ENCODE assay signal across 10 cellular contexts in genomic region chr4:68451246-68452211, GRCh38. TPM values are rescaled to one million over a fixed set of nuclear protein-coding genes. Genes with fewer than 3 reads are reported as not detected.
DNase-seq lines count a peak whose midpoint lies in the region; ATAC-seq and TF ChIP-seq lines count a peak whose summit lies in the region.
"Had no signal": no experiment of that assay in that cellular context is flagged by ENCODE, and none has a peak within 500 bp of the region (broad histone marks: within the 10 kb centered on the region; RNA-seq: fewer than 3 reads in every experiment).

No MANE protein-coding gene starts in this region.

- H3K27me3 ChIP-seq in prostate gland (replicated peaks; ENCODE audit: insufficient read depth) (no peaks in the 10 kb centered on the region), upper lobe of right lung (no peaks in the 10 kb centered on the region)

- H3K36me3 ChIP-seq in prostate gland (no peaks in the 10 kb centered on the region), upper lobe of right lung (no peaks in the 10 kb centered on the region)

- no peak overlapping the region for H3K4me3 ChIP-seq in prostate gland
- H3K4me3 ChIP-seq in upper lobe of right lung, result no peak overlapping the region

- DNase-seq in ELR (ENCODE audit: low read depth), result peak; percentile 49
- no peak for DNase-seq in effector memory CD8-positive, alpha-beta T cell
- no peak for DNase-seq in cerebellar nuclear complex (lab: John Stamatoyannopoulos, UW)
- no peak for DNase-seq in prostate gland (ENCODE audit: low spot score)
- DNase-seq in upper lobe of right lung, result no peak
- DNase-seq in DMS 273 (lab: John Stamatoyannopoulos, UW; ENCODE audit: unreplicated experiment), result no peak
- DNase-seq: COR-L47 had no signal

- H3K27ac ChIP-seq in prostate gland (no peak overlapping the region), upper lobe of right lung (no peak overlapping the region)

- no peak overlapping the region for H3K4me3 Mint-ChIP-seq in effector memory CD8-positive, alpha-beta T cell
- H3K4me3 Mint-ChIP-seq: nephron had no signal

- H3K9me3 Mint-ChIP-seq in effector memory CD8-positive, alpha-beta T cell, result no peaks in the 10 kb centered on the region
- H3K9me3 Mint-ChIP-seq: nephron had no signal

- H3K9me3 ChIP-seq in prostate gland (no peaks in the 10 kb centered on the region), upper lobe of right lung (no peaks in the 10 kb centered on the region)

- no peaks in the 10 kb centered on the region for H3K36me3 Mint-ChIP-seq in effector memory CD8-positive, alpha-beta T cell (ENCODE audit: insufficient read depth)

- H3K27me3 Mint-ChIP-seq in effector memory CD8-positive, alpha-beta T cell, result peaks cover 0 to 5% of the 10 kb centered on the region in 2 donors

- TF ChIP-seq POLR2A in prostate gland (IDR thresholded peaks at IDR 0.05), result no peak

- H3K4me1 ChIP-seq in prostate gland (replicated peaks) (no peaks in the 10 kb centered on the region), upper lobe of right lung (no peaks in the 10 kb centered on the region)

- H3K4me1 Mint-ChIP-seq in effector memory CD8-positive, alpha-beta T cell (ENCODE audit: low read depth in 2 of 2), result peaks cover 0 to 4% of the 10 kb centered on the region in 2 donors
- H3K4me1 Mint-ChIP-seq: nephron had no signal

- intact Hi-C loops in prostate gland (cut with DNase I), result no loop called here
- intact Hi-C loops in upper lobe of right lung (cut with DNase I), result no loop called here

- no peak overlapping the region for H3K27ac Mint-ChIP-seq in effector memory CD8-positive, alpha-beta T cell
- H3K27ac Mint-ChIP-seq: nephron had no signal

- TF ChIP-seq CTCF in prostate gland (IDR thresholded peaks at IDR 0.05) (no peak), upper lobe of right lung (IDR thresholded peaks at IDR 0.05) (no peak)

- ATAC-seq in GM21447 (IDR thresholded peaks at IDR 0.05; ENCODE audit: unreplicated experiment) (peak; percentile 91), HG03432 (IDR thresholded peaks at IDR 0.05; ENCODE audit: unreplicated experiment) (peak; percentile 86), upper lobe of right lung (no peak)
- ATAC-seq in effector memory CD8-positive, alpha-beta T cell (replicated peaks), result peak; percentile 27

RNA-seq across cellular contexts. Expression of gene TMPRSS11E, which starts 4.3 kb away (rescaled TPM):
- 1 to 10 TPM; 1.6 to 4.2 TPM for total RNA-seq in prostate gland
- not detected for total RNA-seq in upper lobe of right lung
